In the genomic region with DNA sequence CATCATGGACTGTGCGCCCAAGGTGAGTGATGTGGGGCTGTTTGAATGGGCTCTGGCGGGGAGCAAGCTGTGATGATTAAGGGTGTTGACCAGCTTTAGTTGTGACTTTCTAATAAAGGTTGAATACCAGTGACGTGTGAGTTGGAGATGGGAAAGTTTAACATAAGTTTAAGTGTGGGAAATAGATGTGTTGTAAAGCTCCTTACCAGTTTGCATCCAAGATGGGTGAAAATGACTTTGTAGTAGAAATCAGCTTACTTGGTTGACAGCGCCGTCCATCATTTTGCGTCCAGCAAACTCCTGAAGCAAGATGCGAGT, we compare ENCODE assay signal across 1 cellular context.
TF ChIP-seq lines count a peak whose summit lies in the region.

No MANE protein-coding gene starts in this region.

TF ChIP-seq in GM23338, 12 proteins besides CTCF, POLR2A, EP300 and RAD21 (continued from another document):
- TF ChIP-seq, protein P1, sequence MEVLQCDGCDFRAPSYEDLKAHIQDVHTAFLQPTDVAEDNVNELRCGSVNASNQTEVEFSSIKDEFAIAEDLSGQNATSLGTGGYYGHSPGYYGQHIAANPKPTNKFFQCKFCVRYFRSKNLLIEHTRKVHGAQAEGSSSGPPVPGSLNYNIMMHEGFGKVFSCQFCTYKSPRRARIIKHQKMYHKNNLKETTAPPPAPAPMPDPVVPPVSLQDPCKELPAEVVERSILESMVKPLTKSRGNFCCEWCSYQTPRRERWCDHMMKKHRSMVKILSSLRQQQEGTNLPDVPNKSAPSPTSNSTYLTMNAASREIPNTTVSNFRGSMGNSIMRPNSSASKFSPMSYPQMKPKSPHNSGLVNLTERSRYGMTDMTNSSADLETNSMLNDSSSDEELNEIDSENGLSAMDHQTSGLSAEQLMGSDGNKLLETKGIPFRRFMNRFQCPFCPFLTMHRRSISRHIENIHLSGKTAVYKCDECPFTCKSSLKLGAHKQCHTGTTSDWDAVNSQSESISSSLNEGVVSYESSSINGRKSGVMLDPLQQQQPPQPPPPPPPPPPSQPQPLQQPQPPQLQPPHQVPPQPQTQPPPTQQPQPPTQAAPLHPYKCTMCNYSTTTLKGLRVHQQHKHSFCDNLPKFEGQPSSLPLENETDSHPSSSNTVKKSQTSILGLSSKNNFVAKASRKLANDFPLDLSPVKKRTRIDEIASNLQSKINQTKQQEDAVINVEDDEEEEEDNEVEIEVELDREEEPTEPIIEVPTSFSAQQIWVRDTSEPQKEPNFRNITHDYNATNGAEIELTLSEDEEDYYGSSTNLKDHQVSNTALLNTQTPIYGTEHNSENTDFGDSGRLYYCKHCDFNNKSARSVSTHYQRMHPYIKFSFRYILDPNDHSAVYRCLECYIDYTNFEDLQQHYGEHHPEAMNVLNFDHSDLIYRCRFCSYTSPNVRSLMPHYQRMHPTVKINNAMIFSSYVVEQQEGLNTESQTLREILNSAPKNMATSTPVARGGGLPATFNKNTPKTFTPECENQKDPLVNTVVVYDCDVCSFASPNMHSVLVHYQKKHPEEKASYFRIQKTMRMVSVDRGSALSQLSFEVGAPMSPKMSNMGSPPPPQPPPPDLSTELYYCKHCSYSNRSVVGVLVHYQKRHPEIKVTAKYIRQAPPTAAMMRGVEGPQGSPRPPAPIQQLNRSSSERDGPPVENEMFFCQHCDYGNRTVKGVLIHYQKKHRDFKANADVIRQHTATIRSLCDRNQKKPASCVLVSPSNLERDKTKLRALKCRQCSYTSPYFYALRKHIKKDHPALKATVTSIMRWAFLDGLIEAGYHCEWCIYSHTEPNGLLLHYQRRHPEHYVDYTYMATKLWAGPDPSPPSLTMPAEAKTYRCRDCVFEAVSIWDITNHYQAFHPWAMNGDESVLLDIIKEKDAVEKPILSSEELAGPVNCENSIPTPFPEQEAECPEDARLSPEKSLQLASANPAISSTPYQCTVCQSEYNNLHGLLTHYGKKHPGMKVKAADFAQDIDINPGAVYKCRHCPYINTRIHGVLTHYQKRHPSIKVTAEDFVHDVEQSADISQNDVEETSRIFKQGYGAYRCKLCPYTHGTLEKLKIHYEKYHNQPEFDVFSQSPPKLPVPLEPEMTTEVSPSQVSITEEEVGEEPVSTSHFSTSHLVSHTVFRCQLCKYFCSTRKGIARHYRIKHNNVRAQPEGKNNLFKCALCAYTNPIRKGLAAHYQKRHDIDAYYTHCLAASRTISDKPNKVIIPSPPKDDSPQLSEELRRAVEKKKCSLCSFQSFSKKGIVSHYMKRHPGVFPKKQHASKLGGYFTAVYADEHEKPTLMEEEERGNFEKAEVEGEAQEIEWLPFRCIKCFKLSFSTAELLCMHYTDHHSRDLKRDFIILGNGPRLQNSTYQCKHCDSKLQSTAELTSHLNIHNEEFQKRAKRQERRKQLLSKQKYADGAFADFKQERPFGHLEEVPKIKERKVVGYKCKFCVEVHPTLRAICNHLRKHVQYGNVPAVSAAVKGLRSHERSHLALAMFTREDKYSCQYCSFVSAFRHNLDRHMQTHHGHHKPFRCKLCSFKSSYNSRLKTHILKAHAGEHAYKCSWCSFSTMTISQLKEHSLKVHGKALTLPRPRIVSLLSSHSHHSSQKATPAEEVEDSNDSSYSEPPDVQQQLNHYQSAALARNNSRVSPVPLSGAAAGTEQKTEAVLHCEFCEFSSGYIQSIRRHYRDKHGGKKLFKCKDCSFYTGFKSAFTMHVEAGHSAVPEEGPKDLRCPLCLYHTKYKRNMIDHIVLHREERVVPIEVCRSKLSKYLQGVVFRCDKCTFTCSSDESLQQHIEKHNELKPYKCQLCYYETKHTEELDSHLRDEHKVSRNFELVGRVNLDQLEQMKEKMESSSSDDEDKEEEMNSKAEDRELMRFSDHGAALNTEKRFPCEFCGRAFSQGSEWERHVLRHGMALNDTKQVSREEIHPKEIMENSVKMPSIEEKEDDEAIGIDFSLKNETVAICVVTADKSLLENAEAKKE (CRISPR knock-in tag; IDR thresholded peaks at IDR 0.05): no peak
- TF ChIP-seq, protein P2, sequence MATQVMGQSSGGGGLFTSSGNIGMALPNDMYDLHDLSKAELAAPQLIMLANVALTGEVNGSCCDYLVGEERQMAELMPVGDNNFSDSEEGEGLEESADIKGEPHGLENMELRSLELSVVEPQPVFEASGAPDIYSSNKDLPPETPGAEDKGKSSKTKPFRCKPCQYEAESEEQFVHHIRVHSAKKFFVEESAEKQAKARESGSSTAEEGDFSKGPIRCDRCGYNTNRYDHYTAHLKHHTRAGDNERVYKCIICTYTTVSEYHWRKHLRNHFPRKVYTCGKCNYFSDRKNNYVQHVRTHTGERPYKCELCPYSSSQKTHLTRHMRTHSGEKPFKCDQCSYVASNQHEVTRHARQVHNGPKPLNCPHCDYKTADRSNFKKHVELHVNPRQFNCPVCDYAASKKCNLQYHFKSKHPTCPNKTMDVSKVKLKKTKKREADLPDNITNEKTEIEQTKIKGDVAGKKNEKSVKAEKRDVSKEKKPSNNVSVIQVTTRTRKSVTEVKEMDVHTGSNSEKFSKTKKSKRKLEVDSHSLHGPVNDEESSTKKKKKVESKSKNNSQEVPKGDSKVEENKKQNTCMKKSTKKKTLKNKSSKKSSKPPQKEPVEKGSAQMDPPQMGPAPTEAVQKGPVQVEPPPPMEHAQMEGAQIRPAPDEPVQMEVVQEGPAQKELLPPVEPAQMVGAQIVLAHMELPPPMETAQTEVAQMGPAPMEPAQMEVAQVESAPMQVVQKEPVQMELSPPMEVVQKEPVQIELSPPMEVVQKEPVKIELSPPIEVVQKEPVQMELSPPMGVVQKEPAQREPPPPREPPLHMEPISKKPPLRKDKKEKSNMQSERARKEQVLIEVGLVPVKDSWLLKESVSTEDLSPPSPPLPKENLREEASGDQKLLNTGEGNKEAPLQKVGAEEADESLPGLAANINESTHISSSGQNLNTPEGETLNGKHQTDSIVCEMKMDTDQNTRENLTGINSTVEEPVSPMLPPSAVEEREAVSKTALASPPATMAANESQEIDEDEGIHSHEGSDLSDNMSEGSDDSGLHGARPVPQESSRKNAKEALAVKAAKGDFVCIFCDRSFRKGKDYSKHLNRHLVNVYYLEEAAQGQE (IDR thresholded peaks at IDR 0.05; ENCODE audit: unreplicated experiment): no peak
- TF ChIP-seq ZNF114 (CRISPR knock-in tag; IDR thresholded peaks at IDR 0.05): no peak
